Comparison of ENCODE assay signal across 1 cellular context in the genomic region with DNA sequence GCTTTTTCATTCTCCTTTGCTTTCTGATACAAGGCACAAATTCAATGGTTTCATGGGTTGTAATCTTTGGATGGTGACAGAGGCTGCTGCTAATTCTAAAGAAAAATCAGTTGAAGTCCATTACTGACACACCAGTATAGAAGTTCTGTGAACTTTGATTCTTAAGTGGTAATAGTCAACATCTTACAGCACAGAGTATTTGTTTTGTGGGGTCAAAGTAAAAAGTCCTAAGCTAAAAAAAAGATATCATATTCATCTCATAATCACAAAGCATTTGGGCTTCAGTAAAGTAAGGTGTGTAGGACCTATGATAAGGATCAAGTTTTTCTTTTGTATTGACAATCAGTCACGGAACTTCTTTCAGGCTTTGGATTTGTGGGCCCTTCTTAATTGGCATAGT.
TF ChIP-seq lines count a peak whose summit lies in the region.

No MANE protein-coding gene starts in this region.

TF ChIP-seq in K562, 482 proteins besides CTCF, POLR2A, EP300 and RAD21 (continued from another document):
- TF ChIP-seq, protein P1, sequence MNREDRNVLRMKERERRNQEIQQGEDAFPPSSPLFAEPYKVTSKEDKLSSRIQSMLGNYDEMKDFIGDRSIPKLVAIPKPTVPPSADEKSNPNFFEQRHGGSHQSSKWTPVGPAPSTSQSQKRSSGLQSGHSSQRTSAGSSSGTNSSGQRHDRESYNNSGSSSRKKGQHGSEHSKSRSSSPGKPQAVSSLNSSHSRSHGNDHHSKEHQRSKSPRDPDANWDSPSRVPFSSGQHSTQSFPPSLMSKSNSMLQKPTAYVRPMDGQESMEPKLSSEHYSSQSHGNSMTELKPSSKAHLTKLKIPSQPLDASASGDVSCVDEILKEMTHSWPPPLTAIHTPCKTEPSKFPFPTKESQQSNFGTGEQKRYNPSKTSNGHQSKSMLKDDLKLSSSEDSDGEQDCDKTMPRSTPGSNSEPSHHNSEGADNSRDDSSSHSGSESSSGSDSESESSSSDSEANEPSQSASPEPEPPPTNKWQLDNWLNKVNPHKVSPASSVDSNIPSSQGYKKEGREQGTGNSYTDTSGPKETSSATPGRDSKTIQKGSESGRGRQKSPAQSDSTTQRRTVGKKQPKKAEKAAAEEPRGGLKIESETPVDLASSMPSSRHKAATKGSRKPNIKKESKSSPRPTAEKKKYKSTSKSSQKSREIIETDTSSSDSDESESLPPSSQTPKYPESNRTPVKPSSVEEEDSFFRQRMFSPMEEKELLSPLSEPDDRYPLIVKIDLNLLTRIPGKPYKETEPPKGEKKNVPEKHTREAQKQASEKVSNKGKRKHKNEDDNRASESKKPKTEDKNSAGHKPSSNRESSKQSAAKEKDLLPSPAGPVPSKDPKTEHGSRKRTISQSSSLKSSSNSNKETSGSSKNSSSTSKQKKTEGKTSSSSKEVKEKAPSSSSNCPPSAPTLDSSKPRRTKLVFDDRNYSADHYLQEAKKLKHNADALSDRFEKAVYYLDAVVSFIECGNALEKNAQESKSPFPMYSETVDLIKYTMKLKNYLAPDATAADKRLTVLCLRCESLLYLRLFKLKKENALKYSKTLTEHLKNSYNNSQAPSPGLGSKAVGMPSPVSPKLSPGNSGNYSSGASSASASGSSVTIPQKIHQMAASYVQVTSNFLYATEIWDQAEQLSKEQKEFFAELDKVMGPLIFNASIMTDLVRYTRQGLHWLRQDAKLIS (CRISPR knock-in tag; IDR thresholded peaks at IDR 0.05), result no peak
- TF ChIP-seq BACH1 (tag; IDR thresholded peaks at IDR 0.05) (no peak), ZNF184 (CRISPR knock-in tag; IDR thresholded peaks at IDR 0.05) (no peak), GABPA (tag; conservative IDR thresholded peaks at IDR 0.05; ENCODE audit: low read depth) (no peak), FOXJ3 (CRISPR knock-in tag; IDR thresholded peaks at IDR 0.05) (no peak), SAFB (IDR thresholded peaks at IDR 0.05; ENCODE audit: borderline replicate concordance, low read depth, low read length) (no peak), STAT5A (IDR thresholded peaks at IDR 0.05; ENCODE audit: borderline replicate concordance, low read length) (no peak), KLF13 (tag; IDR thresholded peaks at IDR 0.05; ENCODE audit: borderline replicate concordance, low read depth) (no peak)
